Comparison of ENCODE assay signal across 9 cellular contexts in the genomic region with DNA sequence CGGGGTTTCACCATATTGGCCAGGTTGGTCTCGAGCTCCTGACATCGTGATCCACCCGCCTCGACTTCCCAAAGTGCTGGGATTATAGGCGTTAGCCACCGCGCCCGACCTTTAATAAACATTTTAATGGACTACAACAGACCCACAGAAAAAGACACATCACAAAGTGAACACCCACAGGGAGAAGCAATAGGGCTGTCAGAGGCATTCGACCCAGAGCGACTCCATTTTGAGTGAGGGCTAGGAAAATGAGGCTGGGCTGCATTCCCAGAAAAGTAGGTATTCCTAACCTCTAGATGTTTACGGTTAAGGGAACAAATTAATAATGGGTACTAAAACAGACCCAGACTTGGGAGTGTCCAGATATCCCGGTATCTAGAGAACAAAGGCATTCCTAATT. TPM values are rescaled to one million over a fixed set of nuclear protein-coding genes. Genes with fewer than 3 reads are reported as not detected.
DNase-seq lines count a peak whose midpoint lies in the region; ATAC-seq and TF ChIP-seq lines count a peak whose summit lies in the region.
"Had no signal": no experiment of that assay in that cellular context is flagged by ENCODE, and none has a peak within 500 bp of the region (broad histone marks: within the 10 kb centered on the region; RNA-seq: fewer than 3 reads in every experiment).

No MANE protein-coding gene starts in this region.

- peaks cover 8% of the 10 kb centered on the region for H3K36me3 Mint-ChIP-seq in T-helper 17 cell (ENCODE audit: low read depth)

- intact Hi-C loops in psoas muscle (cut with DNase I) = no loop called here

- no peak for ATAC-seq in T-helper 17 cell
- no peak for ATAC-seq in psoas muscle

- peaks cover 2% of the 10 kb centered on the region in 2 donors for H3K36me3 ChIP-seq in psoas muscle (ENCODE audit: insufficient read depth in 1 of 2, low read depth in 1 of 2)

- H3K27ac ChIP-seq in psoas muscle = peak overlapping the region; percentile 81

- no peaks in the 10 kb centered on the region for H3K9me3 ChIP-seq in T-helper 17 cell (ENCODE audit: control insufficient read depth, low read length, poor library complexity, severe bottlenecking)
- peaks cover 41% of the 10 kb centered on the region for H3K9me3 ChIP-seq in psoas muscle

- peak overlapping the region; percentile 97 for H3K4me3 Mint-ChIP-seq in T-helper 17 cell

- peaks cover 25% of the 10 kb centered on the region for H3K4me1 Mint-ChIP-seq in T-helper 17 cell

- DNase-seq in T-helper 17 cell (no peak), fibroblast of the aortic adventitia (ENCODE audit: low read depth) (no peak), psoas muscle (no peak), NCI-H1436 (lab: John Stamatoyannopoulos, UW) (no peak), mucosa of gallbladder (ENCODE audit: low spot score) (no peak), ACHN (no peak), putamen (ENCODE audit: low spot score) (no peak)
- DNase-seq: stimulated activated CD4-positive, alpha-beta T cell treated with anti-CD3 and anti-CD28 coated beads, Interleukin-12 subunit alpha, Interleukin-12 subunit beta, amount 100 ng/mL, for 4 hours had no signal

- H3K27me3 Mint-ChIP-seq in T-helper 17 cell = no peaks in the 10 kb centered on the region

- H3K27ac Mint-ChIP-seq in T-helper 17 cell = peak overlapping the region; percentile 95

- H3K4me3 ChIP-seq in GM12875 (ENCODE audit: low read depth, low read length) (peak overlapping the region; percentile 69), fibroblast of the aortic adventitia (ENCODE audit: low read depth, low read length) (peak overlapping the region; percentile 88), psoas muscle (peak overlapping the region; percentile 93)

- 75 to 77% (median 75%) methylated on average over 12 to 13 of the region's 13 CpGs for WGBS in psoas muscle, 3 donors

- H3K27me3 ChIP-seq in psoas muscle (ENCODE audit: insufficient read depth in 3 of 3, low read length in 2 of 3) = no peaks in the 10 kb centered on the region

- H3K4me1 ChIP-seq in psoas muscle = no peaks in the 10 kb centered on the region

- no peak for TF ChIP-seq CTCF in GM12875 (IDR thresholded peaks at IDR 0.05; ENCODE audit: borderline replicate concordance, insufficient read depth, low read depth, low read length)
- no peak for TF ChIP-seq CTCF in fibroblast of the aortic adventitia (IDR thresholded peaks at IDR 0.05; ENCODE audit: insufficient read depth, low read length)
- TF ChIP-seq CTCF in psoas muscle (IDR thresholded peaks at IDR 0.05) = no peak

- in situ Hi-C loops in ACHN (cut with HindIII; ENCODE audit: low pct_ligation_motif_present, low pct_unique_long_range_greater_than_20kb, low sequenced_read_pairs) = no loop called here

RNA-seq across cellular contexts. Expression of gene ZNF8, which starts 1.0 kb away (rescaled TPM):
- total RNA-seq in T-helper 17 cell = 1 to 10 TPM; 5.6 to 6.6 TPM
- 5.1 and 7.6 TPM in 2 replicates for total RNA-seq in fibroblast of the aortic adventitia (ENCODE audit: low replicate concordance)
- 1 to 10 TPM; 1.5 to 2.5 (median 2.0) TPM for total RNA-seq in psoas muscle
- 1 to 10 TPM in 1 of 3 donors, under 1 TPM in 2; 0.35 to 1.3 (median 0.86) TPM for polyA plus RNA-seq in psoas muscle
- total RNA-seq in mucosa of gallbladder = 6.1 TPM

RNA-seq across cellular contexts. Expression of gene ERVK3-1, which starts 27.4 kb away (rescaled TPM):
- 100 to 1,000 TPM; 108 to 110 TPM for total RNA-seq in T-helper 17 cell
- total RNA-seq in fibroblast of the aortic adventitia (ENCODE audit: low replicate concordance) = 33.2 and 41.1 TPM in 2 replicates
- total RNA-seq in psoas muscle = 10 to 100 TPM; 13.9 to 33.3 (median 16.4) TPM
- 10 to 100 TPM; 29.5 to 81.0 (median 77.4) TPM for polyA plus RNA-seq in psoas muscle
- 32.2 TPM for total RNA-seq in mucosa of gallbladder

RNA-seq across cellular contexts. Expression of gene ZNF544, which starts 49.0 kb away (rescaled TPM):
- total RNA-seq in T-helper 17 cell (10 to 100 TPM; 13.4 to 15.0 TPM), fibroblast of the aortic adventitia (ENCODE audit: low replicate concordance) (28.2 and 35.6 TPM in 2 replicates), psoas muscle (10 to 100 TPM in 1 of 4 donors, 1 to 10 TPM in 3; 2.4 to 15.3 (median 5.1) TPM), mucosa of gallbladder (30.4 TPM)
- 1 to 10 TPM; 3.8 to 8.1 (median 7.8) TPM for polyA plus RNA-seq in psoas muscle

RNA-seq across cellular contexts. Expression of gene ZSCAN22, which starts 49.0 kb away (rescaled TPM):
- total RNA-seq in T-helper 17 cell = 1 to 10 TPM; 1.5 to 1.7 TPM
- 2.9 and 4.1 TPM in 2 replicates for total RNA-seq in fibroblast of the aortic adventitia (ENCODE audit: low replicate concordance)
- total RNA-seq in psoas muscle = 1 to 10 TPM; 2.0 to 3.1 (median 2.4) TPM
- polyA plus RNA-seq in psoas muscle = 1 to 10 TPM; 1.1 to 1.8 (median 1.8) TPM
- total RNA-seq in mucosa of gallbladder = 4.7 TPM
